ENCODE assay signal across 7 cellular contexts in the genomic region with DNA sequence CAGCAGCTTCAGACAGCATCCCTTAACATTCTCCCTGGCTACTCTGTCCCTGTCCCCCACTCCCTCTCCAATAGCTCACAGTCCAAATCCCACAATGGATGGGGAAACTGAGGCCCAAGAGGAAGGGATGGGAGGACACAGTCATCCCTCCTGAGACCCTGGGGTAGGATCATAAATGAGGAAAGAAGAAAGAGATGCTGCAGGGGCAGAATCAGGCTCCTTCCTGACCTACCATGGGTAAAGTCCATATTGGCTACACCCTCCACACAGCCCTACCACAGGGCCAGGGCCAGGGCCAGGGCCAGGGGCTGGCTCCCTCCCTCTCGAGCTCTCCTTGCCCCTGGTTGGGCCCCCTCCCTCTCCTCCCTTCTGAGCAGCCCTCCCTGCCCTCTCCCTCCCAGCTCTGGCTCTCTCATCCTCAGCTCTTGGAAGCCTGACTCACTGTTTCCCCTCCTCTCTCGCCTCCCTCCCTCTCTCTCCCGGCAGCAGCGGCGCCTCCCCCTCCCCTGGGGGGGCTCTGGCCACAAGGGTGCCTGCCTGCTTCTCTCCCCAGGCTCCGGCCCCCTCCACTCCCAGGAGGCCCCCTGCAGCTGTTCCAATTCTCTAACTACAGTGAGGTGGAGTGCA. TPM values are rescaled to one million over a fixed set of nuclear protein-coding genes. Genes with fewer than 3 reads are reported as not detected.
DNase-seq lines count a peak whose midpoint lies in the region; ATAC-seq and TF ChIP-seq lines count a peak whose summit lies in the region.

No MANE protein-coding gene starts in this region.

- H3K27ac ChIP-seq in SK-N-MC = peak overlapping the region; percentile 54; the same call in 1 of the 2 replicates

- no peaks in the 10 kb centered on the region for H3K9me3 Mint-ChIP-seq in stimulated activated naive B cell treated with anti-CD40 and anti-IgM and Interleukin-4, amounts not matched to agents 10 μg/mL and 1 μg/mL and 100 μg/mL, for 72 hours

- H3K27me3 Mint-ChIP-seq in stimulated activated naive B cell treated with anti-CD40 and anti-IgM and Interleukin-4, amounts not matched to agents 10 μg/mL and 1 μg/mL and 100 μg/mL, for 72 hours = no peaks in the 10 kb centered on the region

- no peak for ATAC-seq in stimulated activated naive B cell treated with anti-CD40 and anti-IgM and Interleukin-4, amounts not matched to agents 10 μg/mL and 1 μg/mL and 100 μg/mL, for 72 hours (replicated peaks)
- no peak for ATAC-seq in GM19395 (IDR thresholded peaks at IDR 0.05; ENCODE audit: unreplicated experiment)

- no peak overlapping the region for H3K9ac ChIP-seq in SK-N-MC (ENCODE audit: insufficient read length)

- no peak for TF ChIP-seq CTCF in cardiac fibroblast (IDR thresholded peaks at IDR 0.05; ENCODE audit: low read depth, low read length)

- H3K9me3 ChIP-seq in SK-N-MC (ENCODE audit: low read depth, low read length) = no peaks in the 10 kb centered on the region

- H3K4me3 ChIP-seq in SK-N-MC (peak overlapping the region; percentile 59), cardiac fibroblast (replicated peaks in 1 of 2; ENCODE audit: low read depth in 2 of 2, low read length in 2 of 2) (peak overlapping the region in 1 of 2 donors; percentile 6)

- DNase-seq in HT1080 (ENCODE audit: low read depth) (peak; percentile 79), SK-N-MC (ENCODE audit: low read depth, low spot score) (no peak), cardiac fibroblast (ENCODE audit: low read depth in 2 of 2) (peak; percentile 76 to 85), lung microvascular endothelial cell (ENCODE audit: low read depth in 2 of 2) (peak; percentile 80 to 85)
- no peak for DNase-seq in stimulated activated naive B cell treated with anti-CD40 and anti-IgM and Interleukin-4, amounts not matched to agents 10 μg/mL and 1 μg/mL and 100 μg/mL, for 72 hours
- DNase-seq in effector CD8-positive, alpha-beta T cell (lab: John Stamatoyannopoulos, UW) = no peak

- no peak overlapping the region for H3K27ac Mint-ChIP-seq in stimulated activated naive B cell treated with anti-CD40 and anti-IgM and Interleukin-4, amounts not matched to agents 10 μg/mL and 1 μg/mL and 100 μg/mL, for 72 hours

- H3K36me3 ChIP-seq in SK-N-MC (ENCODE audit: insufficient read depth, low read length) = no peaks in the 10 kb centered on the region

- peaks cover 0 to 41% of the 10 kb centered on the region in 2 donors for H3K4me1 Mint-ChIP-seq in stimulated activated naive B cell treated with anti-CD40 and anti-IgM and Interleukin-4, amounts not matched to agents 10 μg/mL and 1 μg/mL and 100 μg/mL, for 72 hours

- H3K4me3 Mint-ChIP-seq in stimulated activated naive B cell treated with anti-CD40 and anti-IgM and Interleukin-4, amounts not matched to agents 10 μg/mL and 1 μg/mL and 100 μg/mL, for 72 hours = peak overlapping the region; percentile 4 to 18

- peaks cover 0 to 2% of the 10 kb centered on the region in 2 donors for H3K36me3 Mint-ChIP-seq in stimulated activated naive B cell treated with anti-CD40 and anti-IgM and Interleukin-4, amounts not matched to agents 10 μg/mL and 1 μg/mL and 100 μg/mL, for 72 hours

RNA-seq across cellular contexts. Expression of gene AHDC1, which starts 4.9 kb away (rescaled TPM):
- 9.4 and 10.3 TPM in 2 replicates for total RNA-seq in HT1080 (2014; rRNA removed; shearing (Covaris generic))
- 10.2 and 11.5 TPM in 2 replicates for polyA plus RNA-seq in HT1080 (2015; cell fraction: cytosol; rRNA removed)
- 17.6 and 24.6 TPM in 2 replicates for polyA plus RNA-seq in HT1080 (2015; cell fraction: nucleus; rRNA removed)
- total RNA-seq in lung microvascular endothelial cell = 5.0 and 6.7 TPM in 2 replicates

RNA-seq across cellular contexts. Expression of gene FGR, which starts 36.0 kb away (rescaled TPM):
- total RNA-seq in HT1080 (2014; rRNA removed; shearing (Covaris generic)) = not detected in 2 replicates
- polyA plus RNA-seq in HT1080 (2015; cell fraction: cytosol; rRNA removed) = not detected in 2 replicates
- polyA plus RNA-seq in HT1080 (2015; cell fraction: nucleus; rRNA removed) = not detected in 2 replicates
- under 0.01 and 0.20 TPM in 2 replicates for total RNA-seq in lung microvascular endothelial cell

Comparison
In these comparisons a context has a peak if more than half of its experiments do, and no peak if none do; other contexts are left out.
1. DNase-seq: peak in HT1080 (single experiment), cardiac fibroblast (2 of 2) and lung microvascular endothelial cell (2 of 2); none in SK-N-MC (single experiment), stimulated activated naive B cell treated with anti-CD40 and anti-IgM and Interleukin-4, amounts not matched to agents 10 μg/mL and 1 μg/mL and 100 μg/mL, for 72 hours (single experiment) and effector CD8-positive, alpha-beta T cell (single experiment).